11 cellular contexts compared by ENCODE assay signal in the genomic region with DNA sequence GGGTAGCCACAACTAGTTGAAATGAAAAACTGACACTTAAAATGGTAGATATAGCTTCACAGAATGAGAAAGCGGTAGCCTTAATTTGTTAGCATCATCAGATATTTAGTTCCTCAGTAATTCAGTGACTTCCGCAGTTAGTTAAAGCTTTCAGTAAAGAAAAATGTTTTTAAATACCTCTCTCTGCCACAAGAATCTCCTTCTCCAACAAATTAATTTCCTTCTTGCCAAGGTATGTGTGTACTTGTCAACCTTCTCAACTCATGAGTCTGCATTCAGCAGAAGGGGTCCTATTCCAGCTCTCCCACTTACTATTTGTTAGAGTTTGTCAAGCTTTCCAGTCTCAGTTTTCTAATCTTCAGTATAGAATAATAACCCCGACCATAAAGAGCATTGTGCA. TPM values are rescaled to one million over a fixed set of nuclear protein-coding genes. Genes with fewer than 3 reads are reported as not detected.
"Had no signal": no experiment of that assay in that cellular context is flagged by ENCODE, and none has a peak within 500 bp of the region (broad histone marks: within the 10 kb centered on the region; RNA-seq: fewer than 3 reads in every experiment).

No MANE protein-coding gene starts in this region.

- H2AFZ ChIP-seq: GM23248, GM23338 had no signal

- DNase-seq: GM23248, GOT3, H7, H9, HCEC 1CT, HFFc6 had no signal

- H3K27ac Mint-ChIP-seq: GM23338, H9, HFFc6 had no signal

- H3K27ac ChIP-seq: GM23248 had no signal

- H3K9me3 ChIP-seq: HAP-1 had no signal

- FAIRE-seq: H1, H54 had no signal

- H3K4me2 ChIP-seq: GM23338 had no signal

- H3K9ac ChIP-seq: GM23248 had no signal

- H3K4me1 ChIP-seq: HAP-1 had no signal

- H3K4me3 ChIP-seq: GM23248, GM23338, HAP-1 had no signal

- H3K4me1 Mint-ChIP-seq: GM23338 had no signal

- H3K4me3 Mint-ChIP-seq: GM23338, H9, HFFc6 had no signal

- H3K9me3 Mint-ChIP-seq: GM23338, H9, HFFc6 had no signal

- H3K36me3 ChIP-seq: HAP-1 had no signal

- ATAC-seq: GM23338, HCT116 had no signal

RNA-seq across cellular contexts. Expression of a gene that starts 42.3 kb away (rescaled TPM):
- total RNA-seq: GM23338, H1, H7 had no signal
